ENCODE assay signal across 8 cellular contexts in genomic region chr9:127245637-127246164, GRCh38. TPM values are rescaled to one million over a fixed set of nuclear protein-coding genes. Genes with fewer than 3 reads are reported as not detected.
A peak's percentile ranks its signal among the peaks of the same experiment; 100 is the strongest.
DNase-seq lines count a peak whose midpoint lies in the region; ATAC-seq, FAIRE-seq and TF ChIP-seq lines count a peak whose summit lies in the region.

No MANE protein-coding gene starts in this region.

- peaks cover 0 to 9% (median 5%) of the 10 kb centered on the region in 4 donors for H3K4me1 ChIP-seq in sigmoid colon

- TF ChIP-seq EP300 in sigmoid colon (IDR thresholded peaks at IDR 0.05), result no peak

- TF ChIP-seq CTCF in WI38 (IDR thresholded peaks at IDR 0.05; ENCODE audit: low read depth, low read length), result no peak
- TF ChIP-seq CTCF in glutamatergic neuron (IDR thresholded peaks at IDR 0.05; ENCODE audit: partially characterized antibody, unreplicated experiment), result no peak
- no peak for TF ChIP-seq CTCF in sigmoid colon (IDR thresholded peaks at IDR 0.05)

- DNase-seq in GM12892 (ENCODE audit: insufficient read length), result no peak
- no peak for DNase-seq in glutamatergic neuron
- no peak for DNase-seq in sigmoid colon
- DNase-seq in SK-N-DZ (ENCODE audit: low spot score), result no peak
- no peak for DNase-seq in activated CD4-positive, alpha-beta T cell treated with anti-CD3 and anti-CD28 coated beads, Interleukin-2, amount 50 U/mL, for 48 hours
- DNase-seq in mesenteric fat pad (ENCODE audit: low spot score), result no peak

- H3K4me3 ChIP-seq in WI38 (ENCODE audit: low read depth, low read length) (peak overlapping the region; percentile 62), sigmoid colon (peak overlapping the region; percentile 36 to 61 (median 58))

- peak; percentile 46 for FAIRE-seq in GM12892 (lab: Jason Lieb, UNC)

- H3K4me3 Mint-ChIP-seq in glutamatergic neuron (ENCODE audit: unreplicated experiment), result peak overlapping the region; percentile 87

- H3K27ac ChIP-seq in sigmoid colon, result peak overlapping the region; percentile 75 to 86 (median 84)

- no peak overlapping the region for H3K27ac Mint-ChIP-seq in glutamatergic neuron (ENCODE audit: unreplicated experiment)

- WGBS in sigmoid colon, 2 donors, result 22 to 70% methylated on average over 8 of the region's 8 CpGs

- peaks cover 3% of the 10 kb centered on the region for H3K27me3 Mint-ChIP-seq in glutamatergic neuron (ENCODE audit: unreplicated experiment)

- H3K4me1 Mint-ChIP-seq in glutamatergic neuron (ENCODE audit: low read depth, unreplicated experiment), result no peaks in the 10 kb centered on the region

- no peak for TF ChIP-seq POLR2A in GM12892 (IDR thresholded peaks at IDR 0.05; ENCODE audit: low read depth, low read length)
- TF ChIP-seq POLR2A in sigmoid colon (IDR thresholded peaks at IDR 0.05), result no peak

- no peaks in the 10 kb centered on the region for H3K27me3 ChIP-seq in sigmoid colon

- no peak for ATAC-seq in GM18517 (IDR thresholded peaks at IDR 0.05; ENCODE audit: unreplicated experiment)

- no peaks in the 10 kb centered on the region for H3K36me3 Mint-ChIP-seq in glutamatergic neuron (ENCODE audit: unreplicated experiment)

- intact Hi-C loops in sigmoid colon (cut with DNase I), result loop anchor here (5.0 kb wide), 1 partner anchor 152 kb away; the partner anchor contains the start of gene SLC2A8

- H3K9me3 ChIP-seq in sigmoid colon, result no peaks in the 10 kb centered on the region

- peaks cover 3% of the 10 kb centered on the region for H3K9me3 Mint-ChIP-seq in glutamatergic neuron (ENCODE audit: unreplicated experiment)

- no peaks in the 10 kb centered on the region for H3K36me3 ChIP-seq in sigmoid colon

RNA-seq across cellular contexts. Expression of gene GARNL3, which starts 18.9 kb away (rescaled TPM):
- 6.1 TPM for polyA plus RNA-seq in GM12892 (2012; ENCODE audit: missing spikeins)
- total RNA-seq in glutamatergic neuron (ENCODE audit: unreplicated experiment) (14.7 TPM), sigmoid colon (10 to 100 TPM; 10.2 to 28.0 (median 17.6) TPM), mesenteric fat pad (5.6 TPM)
- 1 to 10 TPM in 2 of 3 donors, under 1 TPM in 1; 0.92 to 4.8 (median 3.0) TPM for polyA plus RNA-seq in sigmoid colon
- polyA plus RNA-seq in SK-N-DZ (2014; cell fraction: cytosol; rRNA removed), result 7.3 and 21.4 TPM in 2 replicates
- 65.7 and 138 TPM in 2 replicates for polyA plus RNA-seq in SK-N-DZ (2014; cell fraction: nucleus; rRNA removed)
